16 cellular contexts compared by ENCODE assay signal in genomic region chr20:40643891-40644290, GRCh38.
"Had no signal": no experiment of that assay in that cellular context is flagged by ENCODE, and none has a peak within 500 bp of the region (broad histone marks: within the 10 kb centered on the region; RNA-seq: fewer than 3 reads in every experiment).

No MANE protein-coding gene starts in this region.

- H3K27ac ChIP-seq: brain microvascular endothelial cell, esophagus squamous epithelium, foreskin keratinocyte, left lung, SK-N-MC, thyroid gland had no signal

- H3K36me3 ChIP-seq: brain microvascular endothelial cell, esophagus squamous epithelium, left lung, thyroid gland had no signal

- H3K4me3 ChIP-seq: esophagus squamous epithelium, left lung, SK-N-MC, thyroid gland had no signal

- H3K4me3 Mint-ChIP-seq: activated naive CD4-positive, alpha-beta T cell treated with anti-CD3 and anti-CD28 coated beads, Interleukin-2, amount 50 U/mL, for 24 hours; dendritic cell treated with granulocyte-macrophage colony-stimulating factor and Interleukin-4, amounts not matched to agents 40 ng/mL and 50 ng/mL, for 4 days; nephron progenitor cell; T-cell had no signal

- H3K9me3 ChIP-seq: esophagus squamous epithelium, left lung, thyroid gland had no signal

- H3K36me3 Mint-ChIP-seq: activated naive CD4-positive, alpha-beta T cell treated with anti-CD3 and anti-CD28 coated beads, Interleukin-2, amount 50 U/mL, for 24 hours; T-cell had no signal

- H3K27ac Mint-ChIP-seq: activated naive CD4-positive, alpha-beta T cell treated with anti-CD3 and anti-CD28 coated beads, Interleukin-2, amount 50 U/mL, for 24 hours; dendritic cell treated with granulocyte-macrophage colony-stimulating factor and Interleukin-4, amounts not matched to agents 40 ng/mL and 50 ng/mL, for 4 days; nephron progenitor cell; T-cell had no signal

- ATAC-seq: foreskin keratinocyte, left lung, T-cell had no signal

- H3K9me3 Mint-ChIP-seq: activated naive CD4-positive, alpha-beta T cell treated with anti-CD3 and anti-CD28 coated beads, Interleukin-2, amount 50 U/mL, for 24 hours; dendritic cell treated with granulocyte-macrophage colony-stimulating factor and Interleukin-4, amounts not matched to agents 40 ng/mL and 50 ng/mL, for 4 days; nephron progenitor cell had no signal

- DNase-seq: activated CD4-positive, alpha-beta T cell treated with anti-CD3 and anti-CD28 coated beads, Interleukin-2, amount 50 U/mL, for 1 hour; activated T-cell treated with anti-CD3 and anti-CD28 coated beads, Interleukin-2, amount 50 U/mL, for 1 hour; amniotic stem cell; brain microvascular endothelial cell; esophagus squamous epithelium; foreskin keratinocyte; head of caudate nucleus; left lung; nephron progenitor cell; stimulated activated CD4-positive, alpha-beta T cell treated with anti-CD3 and anti-CD28 coated beads, Interleukin-4, amount 100 ng/mL, for 24 hours; T-cell; T1000; thyroid gland had no signal

- H3K27me3 ChIP-seq: brain microvascular endothelial cell, foreskin keratinocyte, left lung, thyroid gland had no signal

- H3K4me1 Mint-ChIP-seq: activated naive CD4-positive, alpha-beta T cell treated with anti-CD3 and anti-CD28 coated beads, Interleukin-2, amount 50 U/mL, for 24 hours; T-cell had no signal

- H3K4me1 ChIP-seq: foreskin keratinocyte had no signal
